In the genomic region with DNA sequence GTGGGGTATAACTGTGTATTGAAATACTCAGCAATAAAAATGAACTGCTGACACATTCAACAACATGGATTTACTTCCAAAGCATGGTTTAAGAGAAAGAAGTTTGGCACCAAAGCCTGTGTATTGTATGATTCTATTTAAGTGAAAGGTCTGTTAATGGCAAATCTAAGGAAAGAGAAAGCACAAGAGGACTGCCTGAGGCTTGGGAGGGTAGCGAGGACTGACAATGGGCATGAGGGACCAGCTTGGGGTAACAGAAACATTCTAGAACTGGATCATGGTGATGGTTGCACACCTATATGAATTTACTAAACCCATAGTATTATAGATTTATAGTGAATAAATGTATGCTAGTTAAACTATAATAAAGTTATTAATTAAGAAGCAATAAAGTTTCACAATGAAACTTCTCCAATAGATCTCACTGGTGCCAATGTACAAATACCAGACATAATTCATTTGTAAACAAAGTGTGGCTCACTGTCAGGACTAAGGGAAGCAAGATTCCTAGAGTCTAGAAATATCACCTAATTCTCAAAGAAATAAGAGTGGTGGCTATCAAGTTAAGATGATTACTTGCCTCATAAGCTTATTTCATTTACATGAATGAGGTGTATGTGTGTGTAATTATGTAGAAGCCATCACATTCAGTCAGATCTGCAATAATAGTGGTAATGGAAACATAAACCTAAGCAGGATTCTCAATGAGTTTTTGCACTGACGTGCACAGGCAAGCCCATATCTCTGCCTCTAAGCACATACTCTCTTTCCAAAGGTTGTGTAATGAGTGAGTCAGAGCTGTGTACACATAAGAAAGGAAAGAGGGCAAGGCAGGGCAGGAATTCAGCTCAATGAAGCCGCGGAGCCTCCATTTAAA, we compare ENCODE assay signal across 1 cellular context.
TF ChIP-seq lines count a peak whose summit lies in the region.

No MANE protein-coding gene starts in this region.

TF ChIP-seq in HepG2, 621 proteins besides CTCF, POLR2A, EP300 and RAD21 (continued from another document):
- TF ChIP-seq, protein P1, sequence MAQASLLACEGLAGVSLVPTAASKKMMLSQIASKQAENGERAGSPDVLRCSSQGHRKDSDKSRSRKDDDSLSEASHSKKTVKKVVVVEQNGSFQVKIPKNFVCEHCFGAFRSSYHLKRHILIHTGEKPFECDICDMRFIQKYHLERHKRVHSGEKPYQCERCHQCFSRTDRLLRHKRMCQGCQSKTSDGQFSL (CRISPR knock-in tag; IDR thresholded peaks at IDR 0.05), result no peak
- TF ChIP-seq, protein P2, sequence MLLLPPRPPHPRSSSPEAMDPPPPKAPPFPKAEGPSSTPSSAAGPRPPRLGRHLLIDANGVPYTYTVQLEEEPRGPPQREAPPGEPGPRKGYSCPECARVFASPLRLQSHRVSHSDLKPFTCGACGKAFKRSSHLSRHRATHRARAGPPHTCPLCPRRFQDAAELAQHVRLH (CRISPR knock-in tag; IDR thresholded peaks at IDR 0.05; ENCODE audit: borderline replicate concordance, low read depth), result no peak
- TF ChIP-seq RFX3 (CRISPR knock-in tag; IDR thresholded peaks at IDR 0.05) (no peak), ZFP36L1 (CRISPR knock-in tag; IDR thresholded peaks at IDR 0.05) (no peak), POGZ (CRISPR knock-in tag; IDR thresholded peaks at IDR 0.05) (peak; percentile 89), REXO4 (CRISPR knock-in tag; IDR thresholded peaks at IDR 0.05; ENCODE audit: borderline replicate concordance) (no peak), ZNF34 (CRISPR knock-in tag; IDR thresholded peaks at IDR 0.05; ENCODE audit: borderline replicate concordance) (no peak), EED (CRISPR knock-in tag; IDR thresholded peaks at IDR 0.05) (no peak), TBX3 (IDR thresholded peaks at IDR 0.05; ENCODE audit: borderline replicate concordance) (peak; percentile 66; the same call in 1 of the 2 replicates), ZNF264 (CRISPR knock-in tag; IDR thresholded peaks at IDR 0.05) (no peak), SRY (CRISPR knock-in tag; IDR thresholded peaks at IDR 0.05) (no peak), CC2D1A (CRISPR knock-in tag; IDR thresholded peaks at IDR 0.05) (no peak), SMAD3 (CRISPR knock-in tag; IDR thresholded peaks at IDR 0.05) (0 out of 2 replicates have a peak, but pooled peaks have one; percentile 51), NFIC (IDR thresholded peaks at IDR 0.05; ENCODE audit: low read length) (peak; percentile 89), YY1 (IDR thresholded peaks at IDR 0.05; ENCODE audit: insufficient read depth, insufficient replicate concordance, low read depth, low read length) (no peak), MYNN (CRISPR knock-in tag; IDR thresholded peaks at IDR 0.05; ENCODE audit: low read depth) (no peak), GFI1 (CRISPR knock-in tag; IDR thresholded peaks at IDR 0.05; ENCODE audit: borderline replicate concordance) (no peak), ZNF33B (CRISPR knock-in tag; IDR thresholded peaks at IDR 0.05) (no peak), HNF4A (CRISPR knock-in tag; IDR thresholded peaks at IDR 0.05) (peak; percentile 81), ZNF780A (CRISPR knock-in tag; IDR thresholded peaks at IDR 0.05) (no peak), ZNF326 (CRISPR knock-in tag; IDR thresholded peaks at IDR 0.05; ENCODE audit: borderline replicate concordance) (no peak), RARA (CRISPR knock-in tag; IDR thresholded peaks at IDR 0.05) (peak; percentile 84), ETV5 (CRISPR knock-in tag; IDR thresholded peaks at IDR 0.05; ENCODE audit: borderline replicate concordance) (peak; percentile 64; the same call in 1 of the 2 replicates), MEIS1 (CRISPR knock-in tag; IDR thresholded peaks at IDR 0.05; ENCODE audit: borderline replicate concordance) (0 out of 2 replicates have a peak, but pooled peaks have one; percentile 57)
- TF ChIP-seq, protein P3, sequence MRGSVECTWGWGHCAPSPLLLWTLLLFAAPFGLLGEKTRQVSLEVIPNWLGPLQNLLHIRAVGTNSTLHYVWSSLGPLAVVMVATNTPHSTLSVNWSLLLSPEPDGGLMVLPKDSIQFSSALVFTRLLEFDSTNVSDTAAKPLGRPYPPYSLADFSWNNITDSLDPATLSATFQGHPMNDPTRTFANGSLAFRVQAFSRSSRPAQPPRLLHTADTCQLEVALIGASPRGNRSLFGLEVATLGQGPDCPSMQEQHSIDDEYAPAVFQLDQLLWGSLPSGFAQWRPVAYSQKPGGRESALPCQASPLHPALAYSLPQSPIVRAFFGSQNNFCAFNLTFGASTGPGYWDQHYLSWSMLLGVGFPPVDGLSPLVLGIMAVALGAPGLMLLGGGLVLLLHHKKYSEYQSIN (CRISPR knock-in tag; IDR thresholded peaks at IDR 0.05; ENCODE audit: borderline replicate concordance), result no peak
- TF ChIP-seq, protein P4, sequence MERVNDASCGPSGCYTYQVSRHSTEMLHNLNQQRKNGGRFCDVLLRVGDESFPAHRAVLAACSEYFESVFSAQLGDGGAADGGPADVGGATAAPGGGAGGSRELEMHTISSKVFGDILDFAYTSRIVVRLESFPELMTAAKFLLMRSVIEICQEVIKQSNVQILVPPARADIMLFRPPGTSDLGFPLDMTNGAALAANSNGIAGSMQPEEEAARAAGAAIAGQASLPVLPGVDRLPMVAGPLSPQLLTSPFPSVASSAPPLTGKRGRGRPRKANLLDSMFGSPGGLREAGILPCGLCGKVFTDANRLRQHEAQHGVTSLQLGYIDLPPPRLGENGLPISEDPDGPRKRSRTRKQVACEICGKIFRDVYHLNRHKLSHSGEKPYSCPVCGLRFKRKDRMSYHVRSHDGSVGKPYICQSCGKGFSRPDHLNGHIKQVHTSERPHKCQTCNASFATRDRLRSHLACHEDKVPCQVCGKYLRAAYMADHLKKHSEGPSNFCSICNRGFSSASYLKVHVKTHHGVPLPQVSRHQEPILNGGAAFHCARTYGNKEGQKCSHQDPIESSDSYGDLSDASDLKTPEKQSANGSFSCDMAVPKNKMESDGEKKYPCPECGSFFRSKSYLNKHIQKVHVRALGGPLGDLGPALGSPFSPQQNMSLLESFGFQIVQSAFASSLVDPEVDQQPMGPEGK (CRISPR knock-in tag; IDR thresholded peaks at IDR 0.05), result peak; percentile 22; the same call in 1 of the 2 replicates
- TF ChIP-seq, protein P5, sequence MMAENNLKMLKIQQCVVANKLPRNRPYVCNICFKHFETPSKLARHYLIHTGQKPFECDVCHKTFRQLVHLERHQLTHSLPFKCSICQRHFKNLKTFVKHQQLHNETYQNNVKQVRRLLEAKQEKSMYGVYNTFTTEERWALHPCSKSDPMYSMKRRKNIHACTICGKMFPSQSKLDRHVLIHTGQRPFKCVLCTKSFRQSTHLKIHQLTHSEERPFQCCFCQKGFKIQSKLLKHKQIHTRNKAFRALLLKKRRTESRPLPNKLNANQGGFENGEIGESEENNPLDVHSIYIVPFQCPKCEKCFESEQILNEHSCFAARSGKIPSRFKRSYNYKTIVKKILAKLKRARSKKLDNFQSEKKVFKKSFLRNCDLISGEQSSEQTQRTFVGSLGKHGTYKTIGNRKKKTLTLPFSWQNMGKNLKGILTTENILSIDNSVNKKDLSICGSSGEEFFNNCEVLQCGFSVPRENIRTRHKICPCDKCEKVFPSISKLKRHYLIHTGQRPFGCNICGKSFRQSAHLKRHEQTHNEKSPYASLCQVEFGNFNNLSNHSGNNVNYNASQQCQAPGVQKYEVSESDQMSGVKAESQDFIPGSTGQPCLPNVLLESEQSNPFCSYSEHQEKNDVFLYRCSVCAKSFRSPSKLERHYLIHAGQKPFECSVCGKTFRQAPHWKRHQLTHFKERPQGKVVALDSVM (CRISPR knock-in tag; IDR thresholded peaks at IDR 0.05), result no peak
- TF ChIP-seq, protein P6, sequence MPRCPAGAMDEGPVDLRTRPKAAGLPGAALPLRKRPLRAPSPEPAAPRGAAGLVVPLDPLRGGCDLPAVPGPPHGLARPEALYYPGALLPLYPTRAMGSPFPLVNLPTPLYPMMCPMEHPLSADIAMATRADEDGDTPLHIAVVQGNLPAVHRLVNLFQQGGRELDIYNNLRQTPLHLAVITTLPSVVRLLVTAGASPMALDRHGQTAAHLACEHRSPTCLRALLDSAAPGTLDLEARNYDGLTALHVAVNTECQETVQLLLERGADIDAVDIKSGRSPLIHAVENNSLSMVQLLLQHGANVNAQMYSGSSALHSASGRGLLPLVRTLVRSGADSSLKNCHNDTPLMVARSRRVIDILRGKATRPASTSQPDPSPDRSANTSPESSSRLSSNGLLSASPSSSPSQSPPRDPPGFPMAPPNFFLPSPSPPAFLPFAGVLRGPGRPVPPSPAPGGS (CRISPR knock-in tag; IDR thresholded peaks at IDR 0.05), result no peak
